ENCODE assay signal across 9 cellular contexts in the genomic region with DNA sequence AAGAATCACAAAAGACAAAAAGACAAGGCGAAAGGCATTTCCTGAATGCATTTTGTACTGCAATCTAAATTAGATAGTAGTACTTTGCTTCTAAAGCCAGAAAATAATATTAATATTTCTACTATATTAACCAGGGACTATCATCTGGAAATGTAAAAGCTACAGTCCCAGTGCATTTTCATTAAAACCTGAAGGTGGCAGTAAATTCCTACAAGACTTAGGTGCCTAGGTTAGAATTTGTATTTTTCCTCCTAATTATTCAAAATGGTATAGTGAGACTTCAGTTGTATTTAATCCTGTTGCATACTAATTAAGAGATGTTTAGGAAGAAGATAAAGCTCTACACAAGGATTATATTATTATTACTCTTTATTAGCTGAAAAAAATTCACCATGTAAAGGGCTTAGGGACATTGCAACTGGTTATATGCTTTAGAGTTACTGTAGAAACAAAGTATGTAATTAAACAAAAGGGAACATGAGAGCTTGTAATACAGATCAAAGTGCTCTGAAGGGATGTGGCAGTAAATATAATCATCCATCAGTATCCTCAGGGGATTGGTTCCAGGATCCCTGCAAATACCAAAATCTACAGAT. TPM values are rescaled to one million over a fixed set of nuclear protein-coding genes. Genes with fewer than 3 reads are reported as not detected.
DNase-seq lines count a peak whose midpoint lies in the region; ATAC-seq, FAIRE-seq and TF ChIP-seq lines count a peak whose summit lies in the region.
"Had no signal": no experiment of that assay in that cellular context is flagged by ENCODE, and none has a peak within 500 bp of the region (broad histone marks: within the 10 kb centered on the region; RNA-seq: fewer than 3 reads in every experiment).

No MANE protein-coding gene starts in this region.

- intact Hi-C loops in Caco-2 (cut with micrococcal nuclease; ENCODE audit: unreplicated experiment): loop anchor here (1.0 to 5.0 kb wide), 2 partner anchors 190 to 728 kb away; no protein-coding TSS in a partner anchor

- ATAC-seq in stimulated activated naive B cell treated with anti-CD40 and anti-IgM and Interleukin-4, amounts not matched to agents 10 μg/mL and 1 μg/mL and 100 μg/mL, for 72 hours (replicated peaks): no peak

- no peaks in the 10 kb centered on the region for H3K27me3 ChIP-seq in AG04450 (ENCODE audit: control insufficient read depth, insufficient read depth, low read length)
- no peaks in the 10 kb centered on the region for H3K27me3 ChIP-seq in Caco-2 (replicated peaks; ENCODE audit: control insufficient read depth, insufficient read depth, low read length)

- no peak overlapping the region for H3K4me3 Mint-ChIP-seq in Caco-2 (ENCODE audit: unreplicated experiment)
- no peak overlapping the region for H3K4me3 Mint-ChIP-seq in stimulated activated naive B cell treated with anti-CD40 and anti-IgM and Interleukin-4, amounts not matched to agents 10 μg/mL and 1 μg/mL and 100 μg/mL, for 72 hours

- no peaks in the 10 kb centered on the region for H3K36me3 ChIP-seq in Caco-2 (ENCODE audit: control insufficient read depth, insufficient read depth, low read length)

- H3K4me1 Mint-ChIP-seq in Caco-2 (ENCODE audit: low read depth, unreplicated experiment): peaks cover 14% of the 10 kb centered on the region
- peaks cover 11 to 14% of the 10 kb centered on the region in 2 donors for H3K4me1 Mint-ChIP-seq in stimulated activated naive B cell treated with anti-CD40 and anti-IgM and Interleukin-4, amounts not matched to agents 10 μg/mL and 1 μg/mL and 100 μg/mL, for 72 hours

- no peak overlapping the region for H3K27ac Mint-ChIP-seq in Caco-2 (ENCODE audit: unreplicated experiment)
- H3K27ac Mint-ChIP-seq in stimulated activated naive B cell treated with anti-CD40 and anti-IgM and Interleukin-4, amounts not matched to agents 10 μg/mL and 1 μg/mL and 100 μg/mL, for 72 hours: no peak overlapping the region

- H3K4me1 ChIP-seq in Caco-2: peaks cover 15% of the 10 kb centered on the region

- no peak for DNase-seq in AG04450 (ENCODE audit: low read depth, low spot score)
- no peak for DNase-seq in GM18507 (ENCODE audit: extremely low spot score, insufficient read length, low read depth)
- DNase-seq in NCI-H524 (lab: John Stamatoyannopoulos, UW): peak; percentile 12 to 66
- no peak for DNase-seq in epithelial cell of proximal tubule (ENCODE audit: low read depth)
- no peak for DNase-seq in H4 (ENCODE audit: low spot score)
- DNase-seq in Caco-2: no peak
- DNase-seq in stimulated activated naive B cell treated with anti-CD40 and anti-IgM and Interleukin-4, amounts not matched to agents 10 μg/mL and 1 μg/mL and 100 μg/mL, for 72 hours: no peak
- no peak for DNase-seq in stimulated activated CD4-positive, alpha-beta T cell treated with anti-CD3 and anti-CD28 coated beads, Interleukin-15, amount 100 ng/mL, for 24 hours

- no TSS peak for BruUV-seq in Caco-2 (replicated peaks; lab: Mats Ljungman, UMichigan)

- H3K27ac ChIP-seq in AG04450 (ENCODE audit: low read depth, low read length): no peak overlapping the region

- H3K36me3 Mint-ChIP-seq in Caco-2 (ENCODE audit: insufficient read depth, unreplicated experiment): no peaks in the 10 kb centered on the region
- peaks cover 0 to 2% of the 10 kb centered on the region in 2 donors for H3K36me3 Mint-ChIP-seq in stimulated activated naive B cell treated with anti-CD40 and anti-IgM and Interleukin-4, amounts not matched to agents 10 μg/mL and 1 μg/mL and 100 μg/mL, for 72 hours

- CTCF ChIA-PET in AG04450 (lab: Charles Lee) (interaction anchor here (0.6 to 1.6 kb wide), 11 partner anchors 9 to 674 kb away, joined by 3 to 8 read pairs (median 4); partner anchors contain the start of gene BRMS1L), Caco-2 (lab: Charles Lee) (interaction anchor here (0.6 to 1.0 kb wide), 2 partner anchors 54 to 189 kb away, joined by 3 to 17 read pairs; partner anchors contain the start of gene BRMS1L)

- H3K4me3 ChIP-seq in AG04450 (ENCODE audit: low read depth, low read length) (no peak overlapping the region), epithelial cell of proximal tubule (ENCODE audit: low read depth, low read length) (no peak overlapping the region), Caco-2 (ENCODE audit: low read depth, low read length) (no peak overlapping the region)

- H3K27me3 Mint-ChIP-seq in Caco-2 (ENCODE audit: insufficient read depth, unreplicated experiment): no peaks in the 10 kb centered on the region
- H3K27me3 Mint-ChIP-seq in stimulated activated naive B cell treated with anti-CD40 and anti-IgM and Interleukin-4, amounts not matched to agents 10 μg/mL and 1 μg/mL and 100 μg/mL, for 72 hours: no peaks in the 10 kb centered on the region

- peak; percentile 47 for TF ChIP-seq CTCF in AG04450 (IDR thresholded peaks at IDR 0.05; ENCODE audit: low read depth, low read length)
- TF ChIP-seq CTCF in epithelial cell of proximal tubule (conservative IDR thresholded peaks at IDR 0.05; ENCODE audit: low read depth, low read length): peak; percentile 57
- TF ChIP-seq CTCF in Caco-2 (IDR thresholded peaks at IDR 0.05; ENCODE audit: insufficient read depth in 1 of 2, low read depth in 1 of 2, low read length in 1 of 2, severe bottlenecking in 1 of 2, unreplicated experiment in 1 of 2): peak in 1 of 2 experiments; percentile 23

- POLR2A ChIA-PET in AG04450 (lab: Yijun Ruan, JAX): no interaction called here
- POLR2A ChIA-PET in Caco-2 (lab: Charles Lee): no interaction called here

- FAIRE-seq in GM18507 (lab: Jason Lieb, UNC): peak; percentile 55
- FAIRE-seq: endometrium had no signal

- H3K9me3 ChIP-seq in AG04450 (ENCODE audit: control insufficient read depth, insufficient read depth, low read length): no peaks in the 10 kb centered on the region
- no peaks in the 10 kb centered on the region for H3K9me3 ChIP-seq in Caco-2

- no peaks in the 10 kb centered on the region for H3K9me3 Mint-ChIP-seq in Caco-2 (ENCODE audit: unreplicated experiment)
- no peaks in the 10 kb centered on the region for H3K9me3 Mint-ChIP-seq in stimulated activated naive B cell treated with anti-CD40 and anti-IgM and Interleukin-4, amounts not matched to agents 10 μg/mL and 1 μg/mL and 100 μg/mL, for 72 hours

RNA-seq across cellular contexts. Expression of gene BRMS1L, which starts 53.6 kb away (rescaled TPM):
- polyA plus RNA-seq in AG04450 (2011; rRNA removed): 5.2 and 8.7 TPM in 2 replicates
- 1.8 and 2.8 TPM in 2 replicates for polyA minus RNA-seq in AG04450 (2011; rRNA and poly(A)+ RNA removed)
- 3.7 and 5.2 TPM in 2 replicates for total RNA-seq in epithelial cell of proximal tubule
- total RNA-seq in H4 (2014; rRNA removed; shearing (Covaris generic)): 7.6 and 7.9 TPM in 2 replicates
- 10.4 and 11.4 TPM in 2 replicates for total RNA-seq in Caco-2 (2022)

Comparison
In these comparisons a context has a peak if more than half of its experiments do, and no peak if none do; other contexts are left out.
1. DNase-seq: peak in NCI-H524 (2 of 2); none in AG04450 (single experiment), GM18507 (single experiment), epithelial cell of proximal tubule (single experiment), H4 (single experiment), Caco-2 (0 of 2), stimulated activated naive B cell treated with anti-CD40 and anti-IgM and Interleukin-4, amounts not matched to agents 10 μg/mL and 1 μg/mL and 100 μg/mL, for 72 hours (single experiment) and stimulated activated CD4-positive, alpha-beta T cell treated with anti-CD3 and anti-CD28 coated beads, Interleukin-15, amount 100 ng/mL, for 24 hours (single experiment).